In the genomic region with DNA sequence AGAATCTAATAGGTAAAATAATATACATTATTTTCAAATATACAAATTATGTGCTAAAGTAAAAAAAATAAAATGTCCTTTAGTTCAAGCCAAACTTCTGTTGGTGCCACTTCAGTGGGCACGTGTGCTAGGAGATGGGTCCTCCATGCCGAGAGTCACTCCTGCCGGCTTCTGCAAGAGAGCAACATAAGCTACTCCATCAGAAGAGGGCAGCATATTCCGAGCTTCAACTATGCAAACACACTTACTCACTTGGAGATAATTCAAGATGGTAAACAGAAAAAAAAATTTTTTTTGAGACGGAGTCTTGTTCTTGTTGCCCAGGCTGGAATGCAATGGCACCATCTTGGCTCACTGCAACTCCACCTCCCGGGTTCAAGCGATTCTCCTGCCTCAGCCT, we compare ENCODE assay signal across 2 cellular contexts.
TF ChIP-seq lines count a peak whose summit lies in the region.

No MANE protein-coding gene starts in this region.

TF ChIP-seq in H1, 55 proteins besides CTCF, POLR2A, EP300 and RAD21:
- TF ChIP-seq, protein P1, sequence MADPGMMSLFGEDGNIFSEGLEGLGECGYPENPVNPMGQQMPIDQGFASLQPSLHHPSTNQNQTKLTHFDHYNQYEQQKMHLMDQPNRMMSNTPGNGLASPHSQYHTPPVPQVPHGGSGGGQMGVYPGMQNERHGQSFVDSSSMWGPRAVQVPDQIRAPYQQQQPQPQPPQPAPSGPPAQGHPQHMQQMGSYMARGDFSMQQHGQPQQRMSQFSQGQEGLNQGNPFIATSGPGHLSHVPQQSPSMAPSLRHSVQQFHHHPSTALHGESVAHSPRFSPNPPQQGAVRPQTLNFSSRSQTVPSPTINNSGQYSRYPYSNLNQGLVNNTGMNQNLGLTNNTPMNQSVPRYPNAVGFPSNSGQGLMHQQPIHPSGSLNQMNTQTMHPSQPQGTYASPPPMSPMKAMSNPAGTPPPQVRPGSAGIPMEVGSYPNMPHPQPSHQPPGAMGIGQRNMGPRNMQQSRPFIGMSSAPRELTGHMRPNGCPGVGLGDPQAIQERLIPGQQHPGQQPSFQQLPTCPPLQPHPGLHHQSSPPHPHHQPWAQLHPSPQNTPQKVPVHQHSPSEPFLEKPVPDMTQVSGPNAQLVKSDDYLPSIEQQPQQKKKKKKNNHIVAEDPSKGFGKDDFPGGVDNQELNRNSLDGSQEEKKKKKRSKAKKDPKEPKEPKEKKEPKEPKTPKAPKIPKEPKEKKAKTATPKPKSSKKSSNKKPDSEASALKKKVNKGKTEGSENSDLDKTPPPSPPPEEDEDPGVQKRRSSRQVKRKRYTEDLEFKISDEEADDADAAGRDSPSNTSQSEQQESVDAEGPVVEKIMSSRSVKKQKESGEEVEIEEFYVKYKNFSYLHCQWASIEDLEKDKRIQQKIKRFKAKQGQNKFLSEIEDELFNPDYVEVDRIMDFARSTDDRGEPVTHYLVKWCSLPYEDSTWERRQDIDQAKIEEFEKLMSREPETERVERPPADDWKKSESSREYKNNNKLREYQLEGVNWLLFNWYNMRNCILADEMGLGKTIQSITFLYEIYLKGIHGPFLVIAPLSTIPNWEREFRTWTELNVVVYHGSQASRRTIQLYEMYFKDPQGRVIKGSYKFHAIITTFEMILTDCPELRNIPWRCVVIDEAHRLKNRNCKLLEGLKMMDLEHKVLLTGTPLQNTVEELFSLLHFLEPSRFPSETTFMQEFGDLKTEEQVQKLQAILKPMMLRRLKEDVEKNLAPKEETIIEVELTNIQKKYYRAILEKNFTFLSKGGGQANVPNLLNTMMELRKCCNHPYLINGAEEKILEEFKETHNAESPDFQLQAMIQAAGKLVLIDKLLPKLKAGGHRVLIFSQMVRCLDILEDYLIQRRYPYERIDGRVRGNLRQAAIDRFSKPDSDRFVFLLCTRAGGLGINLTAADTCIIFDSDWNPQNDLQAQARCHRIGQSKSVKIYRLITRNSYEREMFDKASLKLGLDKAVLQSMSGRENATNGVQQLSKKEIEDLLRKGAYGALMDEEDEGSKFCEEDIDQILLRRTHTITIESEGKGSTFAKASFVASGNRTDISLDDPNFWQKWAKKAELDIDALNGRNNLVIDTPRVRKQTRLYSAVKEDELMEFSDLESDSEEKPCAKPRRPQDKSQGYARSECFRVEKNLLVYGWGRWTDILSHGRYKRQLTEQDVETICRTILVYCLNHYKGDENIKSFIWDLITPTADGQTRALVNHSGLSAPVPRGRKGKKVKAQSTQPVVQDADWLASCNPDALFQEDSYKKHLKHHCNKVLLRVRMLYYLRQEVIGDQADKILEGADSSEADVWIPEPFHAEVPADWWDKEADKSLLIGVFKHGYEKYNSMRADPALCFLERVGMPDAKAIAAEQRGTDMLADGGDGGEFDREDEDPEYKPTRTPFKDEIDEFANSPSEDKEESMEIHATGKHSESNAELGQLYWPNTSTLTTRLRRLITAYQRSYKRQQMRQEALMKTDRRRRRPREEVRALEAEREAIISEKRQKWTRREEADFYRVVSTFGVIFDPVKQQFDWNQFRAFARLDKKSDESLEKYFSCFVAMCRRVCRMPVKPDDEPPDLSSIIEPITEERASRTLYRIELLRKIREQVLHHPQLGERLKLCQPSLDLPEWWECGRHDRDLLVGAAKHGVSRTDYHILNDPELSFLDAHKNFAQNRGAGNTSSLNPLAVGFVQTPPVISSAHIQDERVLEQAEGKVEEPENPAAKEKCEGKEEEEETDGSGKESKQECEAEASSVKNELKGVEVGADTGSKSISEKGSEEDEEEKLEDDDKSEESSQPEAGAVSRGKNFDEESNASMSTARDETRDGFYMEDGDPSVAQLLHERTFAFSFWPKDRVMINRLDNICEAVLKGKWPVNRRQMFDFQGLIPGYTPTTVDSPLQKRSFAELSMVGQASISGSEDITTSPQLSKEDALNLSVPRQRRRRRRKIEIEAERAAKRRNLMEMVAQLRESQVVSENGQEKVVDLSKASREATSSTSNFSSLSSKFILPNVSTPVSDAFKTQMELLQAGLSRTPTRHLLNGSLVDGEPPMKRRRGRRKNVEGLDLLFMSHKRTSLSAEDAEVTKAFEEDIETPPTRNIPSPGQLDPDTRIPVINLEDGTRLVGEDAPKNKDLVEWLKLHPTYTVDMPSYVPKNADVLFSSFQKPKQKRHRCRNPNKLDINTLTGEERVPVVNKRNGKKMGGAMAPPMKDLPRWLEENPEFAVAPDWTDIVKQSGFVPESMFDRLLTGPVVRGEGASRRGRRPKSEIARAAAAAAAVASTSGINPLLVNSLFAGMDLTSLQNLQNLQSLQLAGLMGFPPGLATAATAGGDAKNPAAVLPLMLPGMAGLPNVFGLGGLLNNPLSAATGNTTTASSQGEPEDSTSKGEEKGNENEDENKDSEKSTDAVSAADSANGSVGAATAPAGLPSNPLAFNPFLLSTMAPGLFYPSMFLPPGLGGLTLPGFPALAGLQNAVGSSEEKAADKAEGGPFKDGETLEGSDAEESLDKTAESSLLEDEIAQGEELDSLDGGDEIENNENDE (IDR thresholded peaks at IDR 0.05; ENCODE audit: insufficient replicate concordance, low read length), result no peak
- TF ChIP-seq KDM1A (IDR thresholded peaks at IDR 0.05; ENCODE audit: borderline replicate concordance, low read length), result no peak
- TF ChIP-seq CHD2 (IDR thresholded peaks at IDR 0.05; ENCODE audit: low read length), result no peak
- TF ChIP-seq SIRT6 (IDR thresholded peaks at IDR 0.05; ENCODE audit: low read length), result no peak
- no peak for TF ChIP-seq RXRA (IDR thresholded peaks at IDR 0.05; ENCODE audit: insufficient read depth, low read depth, low read length)
- TF ChIP-seq KDM5A (IDR thresholded peaks at IDR 0.05; ENCODE audit: low read length), result no peak
- TF ChIP-seq JUND (IDR thresholded peaks at IDR 0.05; ENCODE audit: low read length), result no peak
- no peak for TF ChIP-seq PHF8 (conservative IDR thresholded peaks at IDR 0.05; ENCODE audit: low read depth, low read length)
- no peak for TF ChIP-seq SUZ12 (IDR thresholded peaks at IDR 0.05; ENCODE audit: low read length)
- no peak for TF ChIP-seq GABPA (IDR thresholded peaks at IDR 0.05; ENCODE audit: borderline replicate concordance, insufficient read depth, low read length)
- TF ChIP-seq ASH2L (IDR thresholded peaks at IDR 0.05; ENCODE audit: low read length), result no peak
- TF ChIP-seq TAF1 (IDR thresholded peaks at IDR 0.05; ENCODE audit: low read depth, low read length), result no peak
- TF ChIP-seq RFX5 (IDR thresholded peaks at IDR 0.05; ENCODE audit: borderline replicate concordance, low read depth, low read length), result no peak
- no peak for TF ChIP-seq TEAD4 (IDR thresholded peaks at IDR 0.05; ENCODE audit: low read depth, low read length)
- TF ChIP-seq BCL11A (IDR thresholded peaks at IDR 0.05; ENCODE audit: low read depth in 2 of 2, low read length in 2 of 2), result no peak
TF ChIP-seq in H1: peak in this region for 0.

TF ChIP-seq in HepG2, 621 proteins besides CTCF, POLR2A, EP300 and RAD21:
- no peak for TF ChIP-seq ZNF451 (CRISPR knock-in tag; IDR thresholded peaks at IDR 0.05)
- TF ChIP-seq STAG1 (CRISPR knock-in tag; IDR thresholded peaks at IDR 0.05), result peak; percentile 30
